In genomic region chr1:121118480-121118824, GRCh38 we compare ENCODE assay signal across 8 cellular contexts.
A peak's percentile ranks its signal among the peaks of the same experiment; 100 is the strongest.
DNase-seq lines count a peak whose midpoint lies in the region; ATAC-seq, FAIRE-seq and TF ChIP-seq lines count a peak whose summit lies in the region.
"Not testable (repeated sequence)": the region's sequence is repeated elsewhere in the genome, so short reads cannot be mapped to it uniquely, and the experiment has no call there.

No MANE protein-coding gene starts in this region.

- not testable (repeated sequence) for H3K27me3 Mint-ChIP-seq in HFFc6 (ENCODE audit: insufficient read depth); activated B cell treated with CpG ODN at 0.5 μM for 24 hours; natural killer cell (ENCODE audit: low read depth in 2 of 2); stimulated activated memory B cell treated with anti-CD40 and anti-IgM and Interleukin-4, amounts not matched to agents 10 μg/mL and 1 μg/mL and 100 μg/mL, for 72 hours

- not testable (repeated sequence) for TF ChIP-seq POLR2A in GM12878 (IDR thresholded peaks at IDR 0.05; ENCODE audit: low read depth, low read length)

- not testable (repeated sequence) for BruUV-seq in GM12878 (replicated peaks; lab: Mats Ljungman, UMichigan)

- H3K79me2 ChIP-seq in GM12878 (ENCODE audit: control insufficient read depth, insufficient read depth, low read length); fibroblast of lung (ENCODE audit: control insufficient read depth, insufficient read depth, low read length): not testable (repeated sequence)

- not testable (repeated sequence) for TF ChIP-seq CTCF in AG04450 (IDR thresholded peaks at IDR 0.05; ENCODE audit: low read depth, low read length); HFFc6 (IDR thresholded peaks at IDR 0.05); activated B cell treated with CpG ODN at 0.5 μM for 24 hours (IDR thresholded peaks at IDR 0.05); GM12878 (IDR thresholded peaks at IDR 0.05 in 2 of 3, conservative IDR thresholded peaks at IDR 0.05 in 1 of 3; ENCODE audit: control insufficient read depth in 2 of 3, extremely low read depth in 1 of 3, insufficient read depth in 1 of 3, low read depth in 3 of 3, low read length in 3 of 3); fibroblast of lung (conservative IDR thresholded peaks at IDR 0.05 in 1 of 2, IDR thresholded peaks at IDR 0.05 in 1 of 2; ENCODE audit: low read depth in 1 of 2, low read length in 2 of 2); natural killer cell (IDR thresholded peaks at IDR 0.05)

- RAD21 ChIA-PET in GM12878 (lab: Charles Lee; ENCODE audit: unreplicated experiment), result not testable (repeated sequence)

- not testable (repeated sequence) for H3K4me1 Mint-ChIP-seq in HFFc6 (ENCODE audit: low read depth); activated B cell treated with CpG ODN at 0.5 μM for 24 hours; natural killer cell; stimulated activated memory B cell treated with anti-CD40 and anti-IgM and Interleukin-4, amounts not matched to agents 10 μg/mL and 1 μg/mL and 100 μg/mL, for 72 hours

- POLR2A ChIA-PET in AG04450 (lab: Yijun Ruan, JAX); activated B cell treated with CpG ODN at 0.5 μM for 24 hours (lab: Charles Lee); GM12878 (lab: Charles Lee): not testable (repeated sequence)

- SMC1A ChIA-PET in GM12878 (lab: Charles Lee; ENCODE audit: uncharacterized antibody, unreplicated experiment), result not testable (repeated sequence)

- not testable (repeated sequence) for H2AFZ ChIP-seq in GM12878 (ENCODE audit: control insufficient read depth, low read depth, low read length); fibroblast of lung (ENCODE audit: low read length)

- in situ Hi-C loops in GM12878 (cut with MboI), result not testable (repeated sequence)

- H3K4me2 ChIP-seq in GM12878 (ENCODE audit: control insufficient read depth, insufficient read depth); fibroblast of lung (ENCODE audit: extremely low read depth, insufficient read depth, low read length): not testable (repeated sequence)

- not testable (repeated sequence) for DNase-seq in AG04450 (ENCODE audit: low read depth, low spot score); HFFc6; activated B cell treated with CpG ODN at 0.5 μM for 24 hours; GM12878 (ENCODE audit: low read depth, low spot score); natural killer cell
- DNase-seq in fibroblast of lung (ENCODE audit: low read depth in 2 of 2) (peak; percentile 45 to 46), iris pigment epithelial cell (ENCODE audit: low read depth) (peak; percentile 11)

- H3K9me3 ChIP-seq in AG04450 (ENCODE audit: control insufficient read depth, insufficient read depth, low read length); GM12878 (replicated peaks; ENCODE audit: control insufficient read depth, insufficient read depth, low read length); fibroblast of lung (ENCODE audit: control insufficient read depth, insufficient read depth, low read depth, low read length): not testable (repeated sequence)

- H3K36me3 Mint-ChIP-seq in HFFc6 (ENCODE audit: low read depth); activated B cell treated with CpG ODN at 0.5 μM for 24 hours (ENCODE audit: low read depth); natural killer cell; stimulated activated memory B cell treated with anti-CD40 and anti-IgM and Interleukin-4, amounts not matched to agents 10 μg/mL and 1 μg/mL and 100 μg/mL, for 72 hours: not testable (repeated sequence)

- H3K4me3 Mint-ChIP-seq in HFFc6 (peak overlapping the region; percentile 86), activated B cell treated with CpG ODN at 0.5 μM for 24 hours (peak overlapping the region; percentile 75), natural killer cell (peak overlapping the region; percentile 65)
- H3K4me3 Mint-ChIP-seq in stimulated activated memory B cell treated with anti-CD40 and anti-IgM and Interleukin-4, amounts not matched to agents 10 μg/mL and 1 μg/mL and 100 μg/mL, for 72 hours, result peak overlapping the region; percentile 59

- H3K36me3 ChIP-seq in GM12878 (ENCODE audit: control insufficient read depth in 2 of 2, insufficient read depth in 2 of 2, low read length in 1 of 2); fibroblast of lung (ENCODE audit: control insufficient read depth, insufficient read depth, low read length): not testable (repeated sequence)

- intact Hi-C loops in activated B cell treated with CpG ODN at 0.5 μM for 24 hours (cut with micrococcal nuclease); GM12878 (cut with micrococcal nuclease; ENCODE audit: unreplicated experiment); natural killer cell (cut with micrococcal nuclease): not testable (repeated sequence)

- not testable (repeated sequence) for TF ChIP-seq EP300 in GM12878 (IDR thresholded peaks at IDR 0.05; ENCODE audit: borderline replicate concordance in 1 of 2, control insufficient read depth in 1 of 2, low read depth in 2 of 2, low read length in 2 of 2)

- FAIRE-seq in GM12878 (lab: Jason Lieb, UNC), result not testable (repeated sequence)

- H3K27me3 ChIP-seq in AG04450 (ENCODE audit: control insufficient read depth, insufficient read depth, low read length); GM12878 (replicated peaks in 1 of 2; ENCODE audit: control insufficient read depth in 2 of 2, insufficient read depth in 2 of 2, low read length in 1 of 2); fibroblast of lung (ENCODE audit: control insufficient read depth, insufficient read depth, low read length): not testable (repeated sequence)

- ATAC-seq in activated B cell treated with CpG ODN at 0.5 μM for 24 hours (ENCODE audit: low read depth), result peak; percentile 53
- peak; percentile 53 for ATAC-seq in GM12878
- peak in 2 of 3 donors; percentile 33 to 53 for ATAC-seq in natural killer cell
- peak; percentile 66 for ATAC-seq in stimulated activated memory B cell treated with anti-CD40 and anti-IgM and Interleukin-4, amounts not matched to agents 10 μg/mL and 1 μg/mL and 100 μg/mL, for 72 hours

- H3K4me1 ChIP-seq in GM12878 (ENCODE audit: control insufficient read depth, insufficient read depth, low read length); fibroblast of lung (ENCODE audit: control insufficient read depth, extremely low read depth, insufficient read depth, low read length): not testable (repeated sequence)

- peak overlapping the region; percentile 57 for H3K4me3 ChIP-seq in AG04450 (ENCODE audit: low read depth, low read length)
- not testable (repeated sequence) for H3K4me3 ChIP-seq in GM12878
- peak overlapping the region; percentile 14 to 56 (median 23) for H3K4me3 ChIP-seq in fibroblast of lung (replicated peaks in 1 of 4; ENCODE audit: control extremely low read depth in 1 of 4, insufficient read depth in 1 of 4, low read depth in 3 of 4, low read length in 4 of 4)

- TF ChIP-seq RAD21 in GM12878 (IDR thresholded peaks at IDR 0.05; ENCODE audit: insufficient read depth, low read depth, low read length), result not testable (repeated sequence)

- H4K20me1 ChIP-seq in GM12878 (ENCODE audit: control insufficient read depth, insufficient read depth); fibroblast of lung (ENCODE audit: control insufficient read depth, extremely low read depth, insufficient read depth, low read length): not testable (repeated sequence)

- H3K27ac Mint-ChIP-seq in HFFc6, result peak overlapping the region; percentile 85
- not testable (repeated sequence) for H3K27ac Mint-ChIP-seq in activated B cell treated with CpG ODN at 0.5 μM for 24 hours; natural killer cell; stimulated activated memory B cell treated with anti-CD40 and anti-IgM and Interleukin-4, amounts not matched to agents 10 μg/mL and 1 μg/mL and 100 μg/mL, for 72 hours

- H3K27ac ChIP-seq in AG04450 (ENCODE audit: low read depth, low read length), result peak overlapping the region; percentile 61
- H3K27ac ChIP-seq in GM12878 (ENCODE audit: control insufficient read depth, insufficient read depth), result not testable (repeated sequence)
- H3K27ac ChIP-seq in fibroblast of lung (ENCODE audit: insufficient read depth, low read length), result peak overlapping the region; percentile 61

- 60% methylated on average over 1 of the region's 20 CpGs for WGBS in GM12878 (ENCODE audit: insufficient coverage, insufficient replicate concordance, low lambda C conversion rate, missing lambda C conversion rate)

- CTCF ChIA-PET in AG04450 (lab: Charles Lee); activated B cell treated with CpG ODN at 0.5 μM for 24 hours (lab: Charles Lee); GM12878 (lab: Yijun Ruan, JAX): not testable (repeated sequence)

- H3K9me3 Mint-ChIP-seq in HFFc6; activated B cell treated with CpG ODN at 0.5 μM for 24 hours; natural killer cell; stimulated activated memory B cell treated with anti-CD40 and anti-IgM and Interleukin-4, amounts not matched to agents 10 μg/mL and 1 μg/mL and 100 μg/mL, for 72 hours: not testable (repeated sequence)

- not testable (repeated sequence) for H3K9ac ChIP-seq in GM12878 (ENCODE audit: control insufficient read depth, insufficient read depth, low read length); fibroblast of lung (ENCODE audit: insufficient read depth, low read length)
